ENCODE assay signal across 16 cellular contexts in the genomic region with DNA sequence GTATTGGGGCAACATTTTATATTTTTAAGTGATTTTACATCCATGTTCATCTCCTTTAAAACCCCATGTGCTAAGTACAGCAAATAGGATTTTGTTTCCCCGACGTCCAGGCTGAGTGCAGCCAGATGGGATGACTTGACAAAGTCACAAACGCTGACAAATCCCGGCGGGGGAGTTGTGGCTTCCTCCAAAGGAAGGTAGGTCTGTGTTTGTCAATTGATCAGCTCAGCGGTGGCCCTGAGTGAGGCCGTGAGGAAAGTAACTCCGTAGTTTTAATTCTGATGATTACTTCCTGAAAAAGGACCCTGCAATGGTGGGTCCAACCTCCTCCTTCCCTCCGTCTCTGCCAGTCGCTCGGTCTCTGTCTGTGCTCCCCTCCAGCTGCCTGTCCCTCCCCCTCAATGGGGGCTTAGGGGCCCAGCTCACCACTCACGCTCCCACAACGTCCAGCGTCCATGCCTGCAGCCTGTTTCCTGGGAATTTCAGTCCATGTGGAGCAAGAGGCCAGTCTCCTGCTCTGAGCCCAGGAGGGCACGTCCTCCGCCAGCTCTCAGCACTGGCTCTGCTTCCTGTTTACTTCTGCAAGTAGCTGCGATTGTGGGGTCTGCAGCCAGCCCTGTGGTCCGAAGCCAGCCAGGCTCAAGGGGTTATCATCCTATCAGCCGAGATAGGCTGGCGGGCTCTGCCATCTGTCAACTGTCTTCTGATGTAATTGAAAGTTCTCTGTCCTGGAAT.
DNase-seq lines count a peak whose midpoint lies in the region; ATAC-seq, FAIRE-seq and TF ChIP-seq lines count a peak whose summit lies in the region.
"Had no signal": no experiment of that assay in that cellular context is flagged by ENCODE, and none has a peak within 500 bp of the region (broad histone marks: within the 10 kb centered on the region; RNA-seq: fewer than 3 reads in every experiment).

No MANE protein-coding gene starts in this region.

- no peak overlapping the region for H3K4me3 Mint-ChIP-seq in activated T-helper 1 cell treated with anti-CD3 and anti-CD28 coated beads, Interleukin-12 subunit alpha, Interleukin-12 subunit beta, Interleukin-2, Interleukin-4 antibody, amounts not matched to agents 30 ng/mL and 10 ng/mL and 1 ng/mL, durations not matched to agents 14 hours and 24 hours and 36 hours
- H3K4me3 Mint-ChIP-seq: activated CD8-positive, alpha-beta T cell treated with anti-CD3 and anti-CD28 coated beads for 36 hours; activated naive CD8-positive, alpha-beta T cell had no signal

- TF ChIP-seq CTCF in NB4 (IDR thresholded peaks at IDR 0.05; ENCODE audit: low read depth, low read length) = no peak
- TF ChIP-seq CTCF in choroid plexus epithelial cell (conservative IDR thresholded peaks at IDR 0.05; ENCODE audit: low read depth, low read length) = no peak
- TF ChIP-seq CTCF in HepG2 (CRISPR knock-in tag; IDR thresholded peaks at IDR 0.05) = no peak
- no peak for TF ChIP-seq CTCF in transverse colon (IDR thresholded peaks at IDR 0.05)

- TF ChIP-seq POLR2A in NB4 (IDR thresholded peaks at IDR 0.05; ENCODE audit: extremely low read depth, insufficient read length) = no peak
- no peak for TF ChIP-seq POLR2A in HepG2 (IDR thresholded peaks at IDR 0.05; ENCODE audit: insufficient read depth in 1 of 2, low read depth in 2 of 2, low read length in 2 of 2)
- TF ChIP-seq POLR2A in transverse colon (IDR thresholded peaks at IDR 0.05) = no peak

- H3K9ac ChIP-seq in HepG2 (ENCODE audit: insufficient read depth, low read depth, low read length) = no peak overlapping the region

- H3K27me3 Mint-ChIP-seq in activated T-helper 1 cell treated with anti-CD3 and anti-CD28 coated beads, Interleukin-12 subunit alpha, Interleukin-12 subunit beta, Interleukin-2, Interleukin-4 antibody, amounts not matched to agents 30 ng/mL and 10 ng/mL and 1 ng/mL, durations not matched to agents 14 hours and 24 hours and 36 hours (ENCODE audit: insufficient read depth) = peaks cover 42% of the 10 kb centered on the region

- H2AFZ ChIP-seq in HepG2 (ENCODE audit: low read length) = no peak overlapping the region

- FAIRE-seq in HepG2 (lab: Jason Lieb, UNC) = no peak

- H3K4me2 ChIP-seq in HepG2 (ENCODE audit: low read depth, low read length) = no peak overlapping the region

- H3K27ac ChIP-seq in HepG2 (ENCODE audit: extremely low read length, insufficient read depth, low read length) = no peak overlapping the region
- peak overlapping the region; percentile 89 to 95 (median 92) for H3K27ac ChIP-seq in transverse colon
- H3K27ac ChIP-seq: coronary artery, spleen had no signal

- H3K9me3 ChIP-seq in HepG2 (ENCODE audit: low read length) (no peaks in the 10 kb centered on the region), transverse colon (no peaks in the 10 kb centered on the region)
- H3K9me3 ChIP-seq: heart left ventricle, spleen had no signal

- H3K27ac Mint-ChIP-seq in activated T-helper 1 cell treated with anti-CD3 and anti-CD28 coated beads, Interleukin-12 subunit alpha, Interleukin-12 subunit beta, Interleukin-2, Interleukin-4 antibody, amounts not matched to agents 30 ng/mL and 10 ng/mL and 1 ng/mL, durations not matched to agents 14 hours and 24 hours and 36 hours = no peak overlapping the region
- H3K27ac Mint-ChIP-seq: activated CD8-positive, alpha-beta T cell treated with anti-CD3 and anti-CD28 coated beads for 36 hours; activated naive CD8-positive, alpha-beta T cell had no signal

- H3K4me3 ChIP-seq in NB4 (ENCODE audit: low read depth, low read length) (no peak overlapping the region), choroid plexus epithelial cell (ENCODE audit: low read depth, low read length) (peak overlapping the region; percentile 33), HepG2 (replicated peaks in 1 of 3; ENCODE audit: insufficient read depth in 1 of 3, low read depth in 2 of 3, low read length in 3 of 3) (no peak overlapping the region), transverse colon (peak overlapping the region in 1 of 4 donors; percentile 25)
- H3K4me3 ChIP-seq: coronary artery, heart left ventricle had no signal

- H3K36me3 ChIP-seq in HepG2 (replicated peaks in 1 of 2; ENCODE audit: control insufficient read depth in 1 of 2, insufficient read depth in 2 of 2, low read length in 2 of 2) = no peaks in the 10 kb centered on the region
- H3K36me3 ChIP-seq in transverse colon = no peaks in the 10 kb centered on the region
- H3K36me3 ChIP-seq: heart left ventricle, spleen had no signal

- in situ Hi-C loops in HepG2 (cut with HindIII; ENCODE audit: extremely low pct_ligation_motif_present, low pct_unique_long_range_greater_than_20kb) (loop anchor here (10.0 kb wide), 1 partner anchor 226 kb away; no protein-coding TSS in a partner anchor), transverse colon (cut with MboI; ENCODE audit: low pct_ligation_motif_present in 1 of 4, low pct_unique_long_range_greater_than_20kb in 1 of 4, low sequenced_read_pairs in 3 of 4) (loop anchor here in 1 of 4 donors (25.0 kb wide), 1 partner anchor 211 kb away; the partner anchor contains the start of gene FOXF1)

- POLR2A ChIA-PET in HepG2 (lab: Yijun Ruan, JAX) = no interaction called here

- TF ChIP-seq RAD21 in HepG2 (CRISPR knock-in tag; IDR thresholded peaks at IDR 0.05) = no peak

- no peaks in the 10 kb centered on the region for H3K4me1 Mint-ChIP-seq in activated T-helper 1 cell treated with anti-CD3 and anti-CD28 coated beads, Interleukin-12 subunit alpha, Interleukin-12 subunit beta, Interleukin-2, Interleukin-4 antibody, amounts not matched to agents 30 ng/mL and 10 ng/mL and 1 ng/mL, durations not matched to agents 14 hours and 24 hours and 36 hours (ENCODE audit: low read depth)

- TF ChIP-seq EP300 in HepG2 (IDR thresholded peaks at IDR 0.05; ENCODE audit: low read depth in 2 of 2, low read length in 2 of 2) (no peak), HepG2 (CRISPR knock-in tag; IDR thresholded peaks at IDR 0.05; ENCODE audit: borderline replicate concordance) (no peak), transverse colon (IDR thresholded peaks at IDR 0.05; ENCODE audit: low read depth) (no peak)

- DNase-seq in NB4 (ENCODE audit: low read depth) (peak; percentile 86), choroid plexus epithelial cell (ENCODE audit: low read depth) (peak; percentile 23), HepG2 (ENCODE audit: low spot score) (no peak), transverse colon (no peak), NCI-H524 (lab: John Stamatoyannopoulos, UW) (no peak), C1 segment of cervical spinal cord (lab: John Stamatoyannopoulos, UW) (no peak)
- DNase-seq in activated T-helper 1 cell treated with anti-CD3 and anti-CD28 coated beads, Interleukin-12 subunit alpha, Interleukin-12 subunit beta, Interleukin-2, Interleukin-4 antibody, amounts not matched to agents 30 ng/mL and 10 ng/mL and 1 ng/mL, durations not matched to agents 14 hours and 24 hours and 36 hours (ENCODE audit: low spot score) = no peak
- DNase-seq: activated CD8-positive, alpha-beta T cell treated with anti-CD3 and anti-CD28 coated beads for 36 hours; COR-L47; heart left ventricle; MV-4-11; NCI-H524 treated with DMSO at 0.1 percent for 48 hours; spleen; SW 1271 had no signal

- CTCF ChIA-PET in HepG2 (lab: Yijun Ruan, JAX; ENCODE audit: low intra/inter-chr PET ratio, low total read pairs) = no interaction called here

- no peaks in the 10 kb centered on the region for H3K9me3 Mint-ChIP-seq in activated T-helper 1 cell treated with anti-CD3 and anti-CD28 coated beads, Interleukin-12 subunit alpha, Interleukin-12 subunit beta, Interleukin-2, Interleukin-4 antibody, amounts not matched to agents 30 ng/mL and 10 ng/mL and 1 ng/mL, durations not matched to agents 14 hours and 24 hours and 36 hours
- H3K9me3 Mint-ChIP-seq: activated CD8-positive, alpha-beta T cell treated with anti-CD3 and anti-CD28 coated beads for 36 hours had no signal

- H3K27me3 ChIP-seq in HepG2 (ENCODE audit: control insufficient read depth in 1 of 2, insufficient read depth in 2 of 2, low read length in 2 of 2) = peaks cover 21 to 87% of the 10 kb centered on the region in 2 experiments
- peaks cover 25% of the 10 kb centered on the region for H3K27me3 ChIP-seq in transverse colon

- no TSS peak for BruUV-seq in HepG2 (replicated peaks; lab: Mats Ljungman, UMichigan)

- WGBS in HepG2 (ENCODE audit: low lambda C conversion rate) = 17% methylated on average over 18 of the region's 20 CpGs
- WGBS in transverse colon (ENCODE audit: low coverage in 1 of 2), 2 donors = 14 to 20% methylated on average over 6 to 20 of the region's 20 CpGs

- H3K4me1 ChIP-seq in HepG2 (ENCODE audit: insufficient read depth, low read length) (no peaks in the 10 kb centered on the region), transverse colon (peaks cover 6 to 34% (median 13%) of the 10 kb centered on the region in 4 donors)

- peaks cover 4% of the 10 kb centered on the region; the same call in 1 of the 2 replicates for H4K20me1 ChIP-seq in HepG2 (ENCODE audit: insufficient read depth, low read length)

- no peak for ATAC-seq in HepG2
- ATAC-seq: activated CD8-positive, alpha-beta T cell treated with anti-CD3 and anti-CD28 coated beads for 36 hours; heart left ventricle had no signal

- intact Hi-C loops in HepG2 (cut with micrococcal nuclease; ENCODE audit: unreplicated experiment) = no loop called here
- intact Hi-C loops in transverse colon (cut with DNase I; ENCODE audit: low total_unique reads) = loop anchor here (5.0 to 10.0 kb wide), 3 partner anchors 201 to 226 kb away; no protein-coding TSS in a partner anchor
- intact Hi-C loops in activated T-helper 1 cell treated with anti-CD3 and anti-CD28 coated beads, Interleukin-12 subunit alpha, Interleukin-12 subunit beta, Interleukin-2, Interleukin-4 antibody, amounts not matched to agents 30 ng/mL and 10 ng/mL and 1 ng/mL, durations not matched to agents 14 hours and 24 hours and 36 hours (cut with micrococcal nuclease) = no loop called here

- no peaks in the 10 kb centered on the region for H3K36me3 Mint-ChIP-seq in activated T-helper 1 cell treated with anti-CD3 and anti-CD28 coated beads, Interleukin-12 subunit alpha, Interleukin-12 subunit beta, Interleukin-2, Interleukin-4 antibody, amounts not matched to agents 30 ng/mL and 10 ng/mL and 1 ng/mL, durations not matched to agents 14 hours and 24 hours and 36 hours (ENCODE audit: low read depth)
- H3K36me3 Mint-ChIP-seq: activated naive CD8-positive, alpha-beta T cell had no signal

- H3K79me2 ChIP-seq in HepG2 (ENCODE audit: insufficient read depth, low read length) = no peaks in the 10 kb centered on the region

TF ChIP-seq in HepG2, 621 proteins besides CTCF, POLR2A, EP300 and RAD21:
- 0 out of 2 replicates have a peak, but pooled peaks have one; percentile 37 for TF ChIP-seq EZH2 (conservative IDR thresholded peaks at IDR 0.05; ENCODE audit: low read depth, low read length)
- no peak for TF ChIP-seq ZNF75D (CRISPR knock-in tag; IDR thresholded peaks at IDR 0.05; ENCODE audit: borderline replicate concordance)
- no peak for TF ChIP-seq ZNF558 (CRISPR knock-in tag; IDR thresholded peaks at IDR 0.05; ENCODE audit: borderline replicate concordance)
- TF ChIP-seq SP5 (CRISPR knock-in tag; IDR thresholded peaks at IDR 0.05; ENCODE audit: borderline replicate concordance, low read depth) = no peak

Comparison
In these comparisons a context has a peak if more than half of its experiments do, and no peak if none do; other contexts are left out.
1. DNase-seq: peak in NB4 (single experiment) and choroid plexus epithelial cell (single experiment); none in HepG2 (single experiment), transverse colon (single experiment), NCI-H524 (0 of 2), C1 segment of cervical spinal cord (0 of 14) and activated T-helper 1 cell treated with anti-CD3 and anti-CD28 coated beads, Interleukin-12 subunit alpha, Interleukin-12 subunit beta, Interleukin-2, Interleukin-4 antibody, amounts not matched to agents 30 ng/mL and 10 ng/mL and 1 ng/mL, durations not matched to agents 14 hours and 24 hours and 36 hours (single experiment).